ENCODE assay signal across 11 cellular contexts in genomic region chr1:108117908-108118902, GRCh38.
DNase-seq lines count a peak whose midpoint lies in the region; ATAC-seq and TF ChIP-seq lines count a peak whose summit lies in the region.
"Had no signal": no experiment of that assay in that cellular context is flagged by ENCODE, and none has a peak within 500 bp of the region (broad histone marks: within the 10 kb centered on the region; RNA-seq: fewer than 3 reads in every experiment).

No MANE protein-coding gene starts in this region.

- no peak overlapping the region for H3K4me3 ChIP-seq in HFF-Myc (replicated peaks; ENCODE audit: low read depth, low read length)
- no peak overlapping the region for H3K4me3 ChIP-seq in foreskin fibroblast (ENCODE audit: low read depth in 1 of 2, low read length in 2 of 2)
- H3K4me3 ChIP-seq in coronary artery: no peak overlapping the region
- H3K4me3 ChIP-seq: pancreas, SJCRH30 had no signal

- no peak for ATAC-seq in GM19467 (IDR thresholded peaks at IDR 0.05; ENCODE audit: unreplicated experiment)
- no peak for ATAC-seq in GM18519 (IDR thresholded peaks at IDR 0.05; ENCODE audit: low FRiP score, unreplicated experiment)
- ATAC-seq in left colon: no peak

- intact Hi-C loops in left colon (cut with DNase I, micrococcal nuclease): loop anchor here in 1 of 2 donors (10.0 kb wide), 1 partner anchor 333 kb away; no protein-coding TSS in a partner anchor

- no peak for TF ChIP-seq CTCF in AG09319 (IDR thresholded peaks at IDR 0.05; ENCODE audit: low read depth, low read length)
- no peak for TF ChIP-seq CTCF in HFF-Myc (IDR thresholded peaks at IDR 0.05; ENCODE audit: low read depth, low read length, missing control alignments)
- TF ChIP-seq CTCF in foreskin fibroblast (IDR thresholded peaks at IDR 0.05; ENCODE audit: low read depth, low read length): no peak
- TF ChIP-seq CTCF in coronary artery (IDR thresholded peaks at IDR 0.05): no peak

- DNase-seq in AG09319 (ENCODE audit: extremely low read depth, low read depth) (peak; percentile 25), HFF-Myc (ENCODE audit: extremely low read depth, low read depth) (peak; percentile 38), SK-MEL-5 (ENCODE audit: low read depth, low spot score) (peak; percentile 29), foreskin fibroblast (peak; percentile 71 to 88), coronary artery (ENCODE audit: low spot score) (no peak), left colon (no peak)
- DNase-seq: NCI-H1930, pancreas had no signal

- no peak overlapping the region for H3K27ac ChIP-seq in coronary artery
- H3K27ac ChIP-seq: pancreas, SJCRH30 had no signal

- in situ Hi-C loops in SK-MEL-5 (cut with HindIII; ENCODE audit: low pct_unique_long_range_greater_than_20kb, low sequenced_read_pairs): no loop called here

Comparison
In these comparisons a context has a peak if more than half of its experiments do, and no peak if none do; other contexts are left out.
1. DNase-seq: peak in AG09319 (single experiment), HFF-Myc (single experiment), SK-MEL-5 (single experiment) and foreskin fibroblast (2 of 2); none in coronary artery (single experiment) and left colon (0 of 2).